ENCODE assay signal across 2 cellular contexts in the genomic region with DNA sequence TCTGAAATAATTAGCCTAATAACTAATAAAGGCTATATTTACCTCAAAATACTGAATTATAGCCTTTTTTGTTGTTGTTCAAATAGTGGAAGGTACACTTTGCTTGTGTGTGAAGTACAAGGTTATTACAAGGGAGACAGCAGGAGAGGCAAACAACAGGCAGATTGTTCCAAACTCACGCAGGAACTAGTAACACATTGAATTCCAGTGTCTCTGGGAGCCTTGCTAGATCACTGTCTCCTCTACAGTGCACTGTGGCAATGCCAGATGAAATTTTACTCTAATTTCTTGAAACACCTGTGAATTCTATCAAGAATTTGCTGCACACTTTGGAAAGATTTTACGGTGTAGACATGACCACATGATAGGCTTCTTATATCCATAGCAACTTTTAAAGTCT.
TF ChIP-seq lines count a peak whose summit lies in the region.

No MANE protein-coding gene starts in this region.

TF ChIP-seq in HepG2, 621 proteins besides CTCF, POLR2A, EP300 and RAD21 (continued from another document):
- TF ChIP-seq, protein P1, sequence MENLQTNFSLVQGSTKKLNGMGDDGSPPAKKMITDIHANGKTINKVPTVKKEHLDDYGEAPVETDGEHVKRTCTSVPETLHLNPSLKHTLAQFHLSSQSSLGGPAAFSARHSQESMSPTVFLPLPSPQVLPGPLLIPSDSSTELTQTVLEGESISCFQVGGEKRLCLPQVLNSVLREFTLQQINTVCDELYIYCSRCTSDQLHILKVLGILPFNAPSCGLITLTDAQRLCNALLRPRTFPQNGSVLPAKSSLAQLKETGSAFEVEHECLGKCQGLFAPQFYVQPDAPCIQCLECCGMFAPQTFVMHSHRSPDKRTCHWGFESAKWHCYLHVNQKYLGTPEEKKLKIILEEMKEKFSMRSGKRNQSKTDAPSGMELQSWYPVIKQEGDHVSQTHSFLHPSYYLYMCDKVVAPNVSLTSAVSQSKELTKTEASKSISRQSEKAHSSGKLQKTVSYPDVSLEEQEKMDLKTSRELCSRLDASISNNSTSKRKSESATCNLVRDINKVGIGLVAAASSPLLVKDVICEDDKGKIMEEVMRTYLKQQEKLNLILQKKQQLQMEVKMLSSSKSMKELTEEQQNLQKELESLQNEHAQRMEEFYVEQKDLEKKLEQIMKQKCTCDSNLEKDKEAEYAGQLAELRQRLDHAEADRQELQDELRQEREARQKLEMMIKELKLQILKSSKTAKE (CRISPR knock-in tag; IDR thresholded peaks at IDR 0.05; ENCODE audit: borderline replicate concordance), result no peak
- no peak for TF ChIP-seq TBP (CRISPR knock-in tag; IDR thresholded peaks at IDR 0.05)
- TF ChIP-seq, protein P2, sequence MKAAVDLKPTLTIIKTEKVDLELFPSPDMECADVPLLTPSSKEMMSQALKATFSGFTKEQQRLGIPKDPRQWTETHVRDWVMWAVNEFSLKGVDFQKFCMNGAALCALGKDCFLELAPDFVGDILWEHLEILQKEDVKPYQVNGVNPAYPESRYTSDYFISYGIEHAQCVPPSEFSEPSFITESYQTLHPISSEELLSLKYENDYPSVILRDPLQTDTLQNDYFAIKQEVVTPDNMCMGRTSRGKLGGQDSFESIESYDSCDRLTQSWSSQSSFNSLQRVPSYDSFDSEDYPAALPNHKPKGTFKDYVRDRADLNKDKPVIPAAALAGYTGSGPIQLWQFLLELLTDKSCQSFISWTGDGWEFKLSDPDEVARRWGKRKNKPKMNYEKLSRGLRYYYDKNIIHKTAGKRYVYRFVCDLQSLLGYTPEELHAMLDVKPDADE (CRISPR knock-in tag; IDR thresholded peaks at IDR 0.05), result no peak
- TF ChIP-seq TCF7L2 (IDR thresholded peaks at IDR 0.05; ENCODE audit: low read depth, low read length), result no peak
- no peak for TF ChIP-seq SMARCE1 (IDR thresholded peaks at IDR 0.05; ENCODE audit: borderline replicate concordance)
- TF ChIP-seq, protein P3, sequence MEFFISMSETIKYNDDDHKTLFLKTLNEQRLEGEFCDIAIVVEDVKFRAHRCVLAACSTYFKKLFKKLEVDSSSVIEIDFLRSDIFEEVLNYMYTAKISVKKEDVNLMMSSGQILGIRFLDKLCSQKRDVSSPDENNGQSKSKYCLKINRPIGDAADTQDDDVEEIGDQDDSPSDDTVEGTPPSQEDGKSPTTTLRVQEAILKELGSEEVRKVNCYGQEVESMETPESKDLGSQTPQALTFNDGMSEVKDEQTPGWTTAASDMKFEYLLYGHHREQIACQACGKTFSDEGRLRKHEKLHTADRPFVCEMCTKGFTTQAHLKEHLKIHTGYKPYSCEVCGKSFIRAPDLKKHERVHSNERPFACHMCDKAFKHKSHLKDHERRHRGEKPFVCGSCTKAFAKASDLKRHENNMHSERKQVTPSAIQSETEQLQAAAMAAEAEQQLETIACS (CRISPR knock-in tag; IDR thresholded peaks at IDR 0.05), result no peak
- TF ChIP-seq, protein P4, sequence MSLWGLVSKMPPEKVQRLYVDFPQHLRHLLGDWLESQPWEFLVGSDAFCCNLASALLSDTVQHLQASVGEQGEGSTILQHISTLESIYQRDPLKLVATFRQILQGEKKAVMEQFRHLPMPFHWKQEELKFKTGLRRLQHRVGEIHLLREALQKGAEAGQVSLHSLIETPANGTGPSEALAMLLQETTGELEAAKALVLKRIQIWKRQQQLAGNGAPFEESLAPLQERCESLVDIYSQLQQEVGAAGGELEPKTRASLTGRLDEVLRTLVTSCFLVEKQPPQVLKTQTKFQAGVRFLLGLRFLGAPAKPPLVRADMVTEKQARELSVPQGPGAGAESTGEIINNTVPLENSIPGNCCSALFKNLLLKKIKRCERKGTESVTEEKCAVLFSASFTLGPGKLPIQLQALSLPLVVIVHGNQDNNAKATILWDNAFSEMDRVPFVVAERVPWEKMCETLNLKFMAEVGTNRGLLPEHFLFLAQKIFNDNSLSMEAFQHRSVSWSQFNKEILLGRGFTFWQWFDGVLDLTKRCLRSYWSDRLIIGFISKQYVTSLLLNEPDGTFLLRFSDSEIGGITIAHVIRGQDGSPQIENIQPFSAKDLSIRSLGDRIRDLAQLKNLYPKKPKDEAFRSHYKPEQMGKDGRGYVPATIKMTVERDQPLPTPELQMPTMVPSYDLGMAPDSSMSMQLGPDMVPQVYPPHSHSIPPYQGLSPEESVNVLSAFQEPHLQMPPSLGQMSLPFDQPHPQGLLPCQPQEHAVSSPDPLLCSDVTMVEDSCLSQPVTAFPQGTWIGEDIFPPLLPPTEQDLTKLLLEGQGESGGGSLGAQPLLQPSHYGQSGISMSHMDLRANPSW (CRISPR knock-in tag; IDR thresholded peaks at IDR 0.05; ENCODE audit: borderline replicate concordance), result no peak
- no peak for TF ChIP-seq FIP1L1 (IDR thresholded peaks at IDR 0.05; ENCODE audit: borderline replicate concordance, insufficient read depth, low read depth, low read length)
- TF ChIP-seq HNRNPK (IDR thresholded peaks at IDR 0.05; ENCODE audit: low read depth, low read length, poor library complexity, severe bottlenecking), result no peak
- no peak for TF ChIP-seq ZNF430 (CRISPR knock-in tag; IDR thresholded peaks at IDR 0.05)
- TF ChIP-seq ZNF790 (CRISPR knock-in tag; IDR thresholded peaks at IDR 0.05; ENCODE audit: borderline replicate concordance), result no peak

TF ChIP-seq in WTC11, 78 proteins besides CTCF, POLR2A, EP300 and RAD21 (continued from another document):
- TF ChIP-seq, protein P5, sequence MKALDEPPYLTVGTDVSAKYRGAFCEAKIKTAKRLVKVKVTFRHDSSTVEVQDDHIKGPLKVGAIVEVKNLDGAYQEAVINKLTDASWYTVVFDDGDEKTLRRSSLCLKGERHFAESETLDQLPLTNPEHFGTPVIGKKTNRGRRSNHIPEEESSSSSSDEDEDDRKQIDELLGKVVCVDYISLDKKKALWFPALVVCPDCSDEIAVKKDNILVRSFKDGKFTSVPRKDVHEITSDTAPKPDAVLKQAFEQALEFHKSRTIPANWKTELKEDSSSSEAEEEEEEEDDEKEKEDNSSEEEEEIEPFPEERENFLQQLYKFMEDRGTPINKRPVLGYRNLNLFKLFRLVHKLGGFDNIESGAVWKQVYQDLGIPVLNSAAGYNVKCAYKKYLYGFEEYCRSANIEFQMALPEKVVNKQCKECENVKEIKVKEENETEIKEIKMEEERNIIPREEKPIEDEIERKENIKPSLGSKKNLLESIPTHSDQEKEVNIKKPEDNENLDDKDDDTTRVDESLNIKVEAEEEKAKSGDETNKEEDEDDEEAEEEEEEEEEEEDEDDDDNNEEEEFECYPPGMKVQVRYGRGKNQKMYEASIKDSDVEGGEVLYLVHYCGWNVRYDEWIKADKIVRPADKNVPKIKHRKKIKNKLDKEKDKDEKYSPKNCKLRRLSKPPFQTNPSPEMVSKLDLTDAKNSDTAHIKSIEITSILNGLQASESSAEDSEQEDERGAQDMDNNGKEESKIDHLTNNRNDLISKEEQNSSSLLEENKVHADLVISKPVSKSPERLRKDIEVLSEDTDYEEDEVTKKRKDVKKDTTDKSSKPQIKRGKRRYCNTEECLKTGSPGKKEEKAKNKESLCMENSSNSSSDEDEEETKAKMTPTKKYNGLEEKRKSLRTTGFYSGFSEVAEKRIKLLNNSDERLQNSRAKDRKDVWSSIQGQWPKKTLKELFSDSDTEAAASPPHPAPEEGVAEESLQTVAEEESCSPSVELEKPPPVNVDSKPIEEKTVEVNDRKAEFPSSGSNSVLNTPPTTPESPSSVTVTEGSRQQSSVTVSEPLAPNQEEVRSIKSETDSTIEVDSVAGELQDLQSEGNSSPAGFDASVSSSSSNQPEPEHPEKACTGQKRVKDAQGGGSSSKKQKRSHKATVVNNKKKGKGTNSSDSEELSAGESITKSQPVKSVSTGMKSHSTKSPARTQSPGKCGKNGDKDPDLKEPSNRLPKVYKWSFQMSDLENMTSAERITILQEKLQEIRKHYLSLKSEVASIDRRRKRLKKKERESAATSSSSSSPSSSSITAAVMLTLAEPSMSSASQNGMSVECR (CRISPR knock-in tag; IDR thresholded peaks at IDR 0.05; ENCODE audit: borderline replicate concordance), result no peak
- TF ChIP-seq OVOL2 (CRISPR knock-in tag; IDR thresholded peaks at IDR 0.05; ENCODE audit: borderline replicate concordance) (no peak), CBFB (CRISPR knock-in tag; IDR thresholded peaks at IDR 0.05; ENCODE audit: low read depth) (no peak), GTF2I (CRISPR knock-in tag; conservative IDR thresholded peaks at IDR 0.05) (no peak), JUN (CRISPR knock-in tag; IDR thresholded peaks at IDR 0.05) (no peak), ZNF219 (CRISPR knock-in tag; IDR thresholded peaks at IDR 0.05; ENCODE audit: borderline replicate concordance) (no peak), ZNF138 (CRISPR knock-in tag; conservative IDR thresholded peaks at IDR 0.05) (no peak), ZNF423 (CRISPR knock-in tag; IDR thresholded peaks at IDR 0.05) (no peak), NR2C2 (CRISPR knock-in tag; IDR thresholded peaks at IDR 0.05) (no peak), ELF4 (CRISPR knock-in tag; IDR thresholded peaks at IDR 0.05; ENCODE audit: low read depth) (no peak), NFATC4 (CRISPR knock-in tag; IDR thresholded peaks at IDR 0.05) (no peak)
- TF ChIP-seq, protein P6, sequence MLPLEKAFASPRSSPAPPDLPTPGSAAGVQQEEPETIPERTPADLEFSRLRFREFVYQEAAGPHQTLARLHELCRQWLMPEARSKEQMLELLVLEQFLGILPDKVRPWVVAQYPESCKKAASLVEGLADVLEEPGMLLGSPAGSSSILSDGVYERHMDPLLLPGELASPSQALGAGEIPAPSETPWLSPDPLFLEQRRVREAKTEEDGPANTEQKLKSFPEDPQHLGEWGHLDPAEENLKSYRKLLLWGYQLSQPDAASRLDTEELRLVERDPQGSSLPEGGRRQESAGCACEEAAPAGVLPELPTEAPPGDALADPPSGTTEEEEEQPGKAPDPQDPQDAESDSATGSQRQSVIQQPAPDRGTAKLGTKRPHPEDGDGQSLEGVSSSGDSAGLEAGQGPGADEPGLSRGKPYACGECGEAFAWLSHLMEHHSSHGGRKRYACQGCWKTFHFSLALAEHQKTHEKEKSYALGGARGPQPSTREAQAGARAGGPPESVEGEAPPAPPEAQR (CRISPR knock-in tag; IDR thresholded peaks at IDR 0.05), result no peak
- TF ChIP-seq, protein P7, sequence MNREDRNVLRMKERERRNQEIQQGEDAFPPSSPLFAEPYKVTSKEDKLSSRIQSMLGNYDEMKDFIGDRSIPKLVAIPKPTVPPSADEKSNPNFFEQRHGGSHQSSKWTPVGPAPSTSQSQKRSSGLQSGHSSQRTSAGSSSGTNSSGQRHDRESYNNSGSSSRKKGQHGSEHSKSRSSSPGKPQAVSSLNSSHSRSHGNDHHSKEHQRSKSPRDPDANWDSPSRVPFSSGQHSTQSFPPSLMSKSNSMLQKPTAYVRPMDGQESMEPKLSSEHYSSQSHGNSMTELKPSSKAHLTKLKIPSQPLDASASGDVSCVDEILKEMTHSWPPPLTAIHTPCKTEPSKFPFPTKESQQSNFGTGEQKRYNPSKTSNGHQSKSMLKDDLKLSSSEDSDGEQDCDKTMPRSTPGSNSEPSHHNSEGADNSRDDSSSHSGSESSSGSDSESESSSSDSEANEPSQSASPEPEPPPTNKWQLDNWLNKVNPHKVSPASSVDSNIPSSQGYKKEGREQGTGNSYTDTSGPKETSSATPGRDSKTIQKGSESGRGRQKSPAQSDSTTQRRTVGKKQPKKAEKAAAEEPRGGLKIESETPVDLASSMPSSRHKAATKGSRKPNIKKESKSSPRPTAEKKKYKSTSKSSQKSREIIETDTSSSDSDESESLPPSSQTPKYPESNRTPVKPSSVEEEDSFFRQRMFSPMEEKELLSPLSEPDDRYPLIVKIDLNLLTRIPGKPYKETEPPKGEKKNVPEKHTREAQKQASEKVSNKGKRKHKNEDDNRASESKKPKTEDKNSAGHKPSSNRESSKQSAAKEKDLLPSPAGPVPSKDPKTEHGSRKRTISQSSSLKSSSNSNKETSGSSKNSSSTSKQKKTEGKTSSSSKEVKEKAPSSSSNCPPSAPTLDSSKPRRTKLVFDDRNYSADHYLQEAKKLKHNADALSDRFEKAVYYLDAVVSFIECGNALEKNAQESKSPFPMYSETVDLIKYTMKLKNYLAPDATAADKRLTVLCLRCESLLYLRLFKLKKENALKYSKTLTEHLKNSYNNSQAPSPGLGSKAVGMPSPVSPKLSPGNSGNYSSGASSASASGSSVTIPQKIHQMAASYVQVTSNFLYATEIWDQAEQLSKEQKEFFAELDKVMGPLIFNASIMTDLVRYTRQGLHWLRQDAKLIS (CRISPR knock-in tag; IDR thresholded peaks at IDR 0.05; ENCODE audit: borderline replicate concordance), result no peak
- TF ChIP-seq, protein P8, sequence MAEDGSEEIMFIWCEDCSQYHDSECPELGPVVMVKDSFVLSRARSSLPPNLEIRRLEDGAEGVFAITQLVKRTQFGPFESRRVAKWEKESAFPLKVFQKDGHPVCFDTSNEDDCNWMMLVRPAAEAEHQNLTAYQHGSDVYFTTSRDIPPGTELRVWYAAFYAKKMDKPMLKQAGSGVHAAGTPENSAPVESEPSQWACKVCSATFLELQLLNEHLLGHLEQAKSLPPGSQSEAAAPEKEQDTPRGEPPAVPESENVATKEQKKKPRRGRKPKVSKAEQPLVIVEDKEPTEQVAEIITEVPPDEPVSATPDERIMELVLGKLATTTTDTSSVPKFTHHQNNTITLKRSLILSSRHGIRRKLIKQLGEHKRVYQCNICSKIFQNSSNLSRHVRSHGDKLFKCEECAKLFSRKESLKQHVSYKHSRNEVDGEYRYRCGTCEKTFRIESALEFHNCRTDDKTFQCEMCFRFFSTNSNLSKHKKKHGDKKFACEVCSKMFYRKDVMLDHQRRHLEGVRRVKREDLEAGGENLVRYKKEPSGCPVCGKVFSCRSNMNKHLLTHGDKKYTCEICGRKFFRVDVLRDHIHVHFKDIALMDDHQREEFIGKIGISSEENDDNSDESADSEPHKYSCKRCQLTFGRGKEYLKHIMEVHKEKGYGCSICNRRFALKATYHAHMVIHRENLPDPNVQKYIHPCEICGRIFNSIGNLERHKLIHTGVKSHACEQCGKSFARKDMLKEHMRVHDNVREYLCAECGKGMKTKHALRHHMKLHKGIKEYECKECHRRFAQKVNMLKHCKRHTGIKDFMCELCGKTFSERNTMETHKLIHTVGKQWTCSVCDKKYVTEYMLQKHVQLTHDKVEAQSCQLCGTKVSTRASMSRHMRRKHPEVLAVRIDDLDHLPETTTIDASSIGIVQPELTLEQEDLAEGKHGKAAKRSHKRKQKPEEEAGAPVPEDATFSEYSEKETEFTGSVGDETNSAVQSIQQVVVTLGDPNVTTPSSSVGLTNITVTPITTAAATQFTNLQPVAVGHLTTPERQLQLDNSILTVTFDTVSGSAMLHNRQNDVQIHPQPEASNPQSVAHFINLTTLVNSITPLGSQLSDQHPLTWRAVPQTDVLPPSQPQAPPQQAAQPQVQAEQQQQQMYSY (CRISPR knock-in tag; IDR thresholded peaks at IDR 0.05), result no peak
